Comparison of ENCODE assay signal across 1 cellular context in the genomic region with DNA sequence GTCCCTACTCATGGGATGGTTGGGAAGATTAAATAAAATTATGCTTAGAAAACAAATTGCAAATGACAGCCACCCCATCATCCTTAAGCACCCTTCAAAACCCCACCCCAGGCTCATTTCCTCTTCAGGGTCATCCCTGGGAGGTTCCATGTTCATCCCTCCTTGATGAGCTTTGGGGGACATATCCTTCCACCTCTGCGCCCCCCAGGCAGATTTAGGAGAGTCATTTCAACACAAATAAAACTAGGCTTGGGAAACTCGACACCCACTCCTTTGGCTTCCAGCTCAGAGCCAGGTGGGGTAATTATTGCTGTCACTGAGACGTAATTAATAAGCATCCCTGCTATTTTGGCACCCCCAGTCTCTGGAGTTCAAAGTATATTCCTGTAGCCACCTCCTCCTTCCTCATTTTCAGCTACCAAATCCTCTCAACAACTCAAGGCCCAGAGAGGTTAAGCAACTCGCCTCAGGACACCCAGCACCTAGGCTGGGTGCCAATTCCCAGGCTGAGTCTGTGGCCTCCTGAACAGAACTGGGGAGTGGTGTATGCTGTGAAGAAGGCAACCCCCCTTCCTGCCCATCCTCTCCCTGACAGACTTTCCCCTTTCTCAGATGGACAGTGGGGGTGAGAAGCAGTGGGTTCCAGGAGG.
TF ChIP-seq lines count a peak whose summit lies in the region.

No MANE protein-coding gene starts in this region.

TF ChIP-seq in HepG2, 621 proteins besides CTCF, POLR2A, EP300 and RAD21:
- TF ChIP-seq ZMYM3 (CRISPR knock-in tag; IDR thresholded peaks at IDR 0.05) (peak; percentile 91), SRF (IDR thresholded peaks at IDR 0.05; ENCODE audit: low read depth, low read length) (no peak), ZNF768 (CRISPR knock-in tag; IDR thresholded peaks at IDR 0.05) (peak; percentile 99), AKAP8 (CRISPR knock-in tag; IDR thresholded peaks at IDR 0.05) (no peak), ISX (CRISPR knock-in tag; conservative IDR thresholded peaks at IDR 0.05) (no peak)
TF ChIP-seq in HepG2: peak in this region for 2.
